14 cellular contexts compared by ENCODE assay signal in the genomic region with DNA sequence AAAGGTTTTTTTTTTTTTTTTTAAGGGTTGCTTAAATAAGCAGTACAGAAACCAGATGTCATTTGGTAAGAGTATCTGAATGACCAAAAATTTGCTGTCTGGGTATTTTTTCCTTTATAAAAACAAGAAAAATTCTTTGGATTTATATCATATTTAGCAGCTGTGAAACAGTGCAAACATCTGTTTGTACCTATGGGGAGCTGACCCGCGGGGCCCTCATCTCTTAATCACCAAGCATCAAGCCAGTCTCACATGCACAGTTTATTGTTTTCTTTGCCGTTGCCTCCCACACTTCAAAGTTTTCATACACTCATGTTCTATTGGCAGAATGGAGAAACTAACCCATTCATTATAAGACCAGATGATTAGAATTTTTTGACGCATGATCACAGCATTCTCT.
A peak's percentile ranks its signal among the peaks of the same experiment; 100 is the strongest.
DNase-seq lines count a peak whose midpoint lies in the region; ATAC-seq and TF ChIP-seq lines count a peak whose summit lies in the region.
"Had no signal": no experiment of that assay in that cellular context is flagged by ENCODE, and none has a peak within 500 bp of the region (broad histone marks: within the 10 kb centered on the region; RNA-seq: fewer than 3 reads in every experiment).

No MANE protein-coding gene starts in this region.

- no peak overlapping the region for H3K4me3 Mint-ChIP-seq in chondrocyte (ENCODE audit: unreplicated experiment)
- H3K4me3 Mint-ChIP-seq: CD4-positive, CD25-positive, alpha-beta regulatory T cell had no signal

- DNase-seq in EL (peak; percentile 42), chondrocyte (ENCODE audit: low spot score) (no peak), fibroblast of the conjunctiva (ENCODE audit: low read depth) (peak; percentile 29), sciatic nerve (ENCODE audit: low spot score) (no peak), NCI-H774 (lab: John Stamatoyannopoulos, UW) (no peak)
- DNase-seq in activated CD4-positive, alpha-beta T cell treated with anti-CD3 and anti-CD28 coated beads, Interleukin-2, amount 50 U/mL, for 1 hour: no peak
- DNase-seq: CD4-positive, CD25-positive, alpha-beta regulatory T cell; NCI-H1436; NCI-H2029 treated with DMSO at 0.1 percent for 48 hours; NCI-H2171 treated with DMSO at 0.1 percent for 48 hours; NCI-H446 treated with DMSO at 0.1 percent for 48 hours; RPMI8226 had no signal

- H3K36me3 Mint-ChIP-seq in chondrocyte (ENCODE audit: low read depth): no peaks in the 10 kb centered on the region
- H3K36me3 Mint-ChIP-seq: CD4-positive, CD25-positive, alpha-beta regulatory T cell had no signal

- peaks cover 16% of the 10 kb centered on the region for H3K4me1 Mint-ChIP-seq in chondrocyte (ENCODE audit: low read depth)
- H3K4me1 Mint-ChIP-seq: CD4-positive, CD25-positive, alpha-beta regulatory T cell had no signal

- TF ChIP-seq CTCF in chondrocyte (IDR thresholded peaks at IDR 0.05): no peak

- H3K9me3 Mint-ChIP-seq in chondrocyte (ENCODE audit: low read depth): peaks cover 8% of the 10 kb centered on the region

- H3K27me3 Mint-ChIP-seq in chondrocyte (ENCODE audit: low read depth): no peaks in the 10 kb centered on the region
- H3K27me3 Mint-ChIP-seq: CD4-positive, CD25-positive, alpha-beta regulatory T cell had no signal

- ATAC-seq in sciatic nerve (peak; percentile 55), GM21619 (IDR thresholded peaks at IDR 0.05; ENCODE audit: unreplicated experiment) (no peak)
- ATAC-seq: K562 had no signal

- peak overlapping the region; percentile 25 for H3K27ac Mint-ChIP-seq in chondrocyte (ENCODE audit: unreplicated experiment)
- H3K27ac Mint-ChIP-seq: CD4-positive, CD25-positive, alpha-beta regulatory T cell had no signal

- intact Hi-C loops in sciatic nerve (cut with DNase I): no loop called here

Comparison
In these comparisons a context has a peak if more than half of its experiments do, and no peak if none do; other contexts are left out.
1. DNase-seq: peak in EL (single experiment) and fibroblast of the conjunctiva (single experiment); none in chondrocyte (single experiment), sciatic nerve (single experiment), activated CD4-positive, alpha-beta T cell treated with anti-CD3 and anti-CD28 coated beads, Interleukin-2, amount 50 U/mL, for 1 hour (single experiment) and NCI-H774 (single experiment).